Comparison of ENCODE assay signal across 12 cellular contexts in genomic region chr9:126229501-126229900, GRCh38.
DNase-seq lines count a peak whose midpoint lies in the region; ATAC-seq and TF ChIP-seq lines count a peak whose summit lies in the region.
"Had no signal": no experiment of that assay in that cellular context is flagged by ENCODE, and none has a peak within 500 bp of the region (broad histone marks: within the 10 kb centered on the region; RNA-seq: fewer than 3 reads in every experiment).

No MANE protein-coding gene starts in this region.

- intact Hi-C loops in vagina (cut with DNase I): loop anchor here (5.0 kb wide), 1 partner anchor 817 kb away; no protein-coding TSS in a partner anchor

- no peaks in the 10 kb centered on the region for H3K9me3 ChIP-seq in SK-N-SH
- no peaks in the 10 kb centered on the region for H3K9me3 ChIP-seq in HEK293 (ENCODE audit: control insufficient read depth, insufficient read depth, low read depth, low read length)
- H3K9me3 ChIP-seq in vagina: no peaks in the 10 kb centered on the region
- H3K9me3 ChIP-seq: A549, BE2C, BLaER1 had no signal

- no peak for TF ChIP-seq RAD21 in SK-N-SH (IDR thresholded peaks at IDR 0.05; ENCODE audit: low read length)

- no peaks in the 10 kb centered on the region for H3K79me2 ChIP-seq in SK-N-SH (ENCODE audit: insufficient read depth)

- TF ChIP-seq CTCF in SK-N-SH (IDR thresholded peaks at IDR 0.05) (no peak), HEK293 (tag by site-specific recombination; IDR thresholded peaks at IDR 0.05) (no peak), vagina (IDR thresholded peaks at IDR 0.05) (no peak)

- WGBS in SK-N-SH (ENCODE audit: low lambda C conversion rate): 63% methylated on average over 3 of the region's 3 CpGs

- no peak for TF ChIP-seq POLR2A in vagina (IDR thresholded peaks at IDR 0.05)

- no peaks in the 10 kb centered on the region for H3K9me2 ChIP-seq in SK-N-SH

- H4K20me1 ChIP-seq in SK-N-SH (ENCODE audit: insufficient read depth): no peaks in the 10 kb centered on the region
- H4K20me1 ChIP-seq: BLaER1 had no signal

- H3K36me3 ChIP-seq in SK-N-SH (replicated peaks in 1 of 2; ENCODE audit: control insufficient read depth in 1 of 2, insufficient read depth in 2 of 2, low read length in 1 of 2): no peaks in the 10 kb centered on the region
- no peaks in the 10 kb centered on the region for H3K36me3 ChIP-seq in HEK293 (ENCODE audit: control insufficient read depth in 2 of 2, insufficient read depth in 1 of 2, low read length in 2 of 2)
- H3K36me3 ChIP-seq in vagina: no peaks in the 10 kb centered on the region
- H3K36me3 ChIP-seq: BE2C, BLaER1 had no signal

- no peaks in the 10 kb centered on the region for H3F3A ChIP-seq in SK-N-SH (replicated peaks; ENCODE audit: insufficient read depth)

- H3K27me3 ChIP-seq in SK-N-SH (ENCODE audit: insufficient read depth): no peaks in the 10 kb centered on the region
- no peaks in the 10 kb centered on the region for H3K27me3 ChIP-seq in vagina
- H3K27me3 ChIP-seq: BE2C, BLaER1 had no signal

- no peak overlapping the region for H3K9ac ChIP-seq in SK-N-SH
- H3K9ac ChIP-seq: BLaER1 had no signal

- no peak overlapping the region for H3K4me3 ChIP-seq in SK-N-SH (ENCODE audit: low read depth in 2 of 2, low read length in 1 of 2)
- H3K4me3 ChIP-seq in HEK293 (ENCODE audit: low read depth, low read length): no peak overlapping the region
- no peak overlapping the region for H3K4me3 ChIP-seq in vagina
- H3K4me3 ChIP-seq: A549, BLaER1, GM12878 had no signal

- H3K4me1 ChIP-seq in SK-N-SH (ENCODE audit: control insufficient read depth in 1 of 2, insufficient read depth in 2 of 2, low read depth in 1 of 2, low read length in 1 of 2) (peaks cover 0 to 2% of the 10 kb centered on the region in 2 experiments; a peak in 1 of 4 replicates), HEK293 (ENCODE audit: control insufficient read depth, insufficient read depth, low read length) (no peaks in the 10 kb centered on the region), vagina (no peaks in the 10 kb centered on the region)
- H3K4me1 ChIP-seq: A549, BE2C had no signal

- no peak overlapping the region for H3K27ac ChIP-seq in SK-N-SH (ENCODE audit: low read depth in 2 of 2, low read length in 1 of 2)
- no peak overlapping the region for H3K27ac ChIP-seq in HEK293 (ENCODE audit: extremely low read depth, low read depth, low read length)
- H3K27ac ChIP-seq in vagina: no peak overlapping the region
- H3K27ac ChIP-seq: 22Rv1, A549, BLaER1 had no signal

- TF ChIP-seq EP300 in SK-N-SH (IDR thresholded peaks at IDR 0.05; ENCODE audit: borderline replicate concordance in 1 of 2, low read depth in 1 of 2, low read length in 1 of 2): no peak

- no peak overlapping the region for H3K4me2 ChIP-seq in SK-N-SH
- H3K4me2 ChIP-seq: A549 had no signal

- CTCF ChIA-PET in SK-N-SH (lab: Yijun Ruan, JAX) (interaction anchor here (0.6 to 3.2 kb wide), 16 partner anchors 12 to 822 kb away, joined by 3 to 20 read pairs (median 3); no protein-coding TSS in a partner anchor), HEK293 (lab: Yijun Ruan, JAX) (interaction anchor here (0.5 to 1.9 kb wide), 12 partner anchors 9 to 1362 kb away, joined by 3 to 5 read pairs (median 3); no protein-coding TSS in a partner anchor)

- ATAC-seq in SK-N-SH treated with all-trans-retinoic acid at 6 μM for 48 hours: no peak
- no peak for ATAC-seq in GM18867 (IDR thresholded peaks at IDR 0.05; ENCODE audit: unreplicated experiment)

- POLR2A ChIA-PET in SK-N-SH (lab: Yijun Ruan, JAX) (no interaction called here), HEK293 (lab: Yijun Ruan, JAX) (no interaction called here)

- H2AFZ ChIP-seq in SK-N-SH (ENCODE audit: low read depth): no peak overlapping the region

- DNase-seq in SK-N-SH (peak; percentile 7), islet precursor cell (peak; percentile 9), vagina (ENCODE audit: extremely low spot score in 2 of 2) (peak; percentile 13 to 72), Ammon's horn (ENCODE audit: low spot score) (no peak)

TF ChIP-seq in SK-N-SH, 30 proteins besides CTCF, POLR2A, EP300 and RAD21 (continues in another document):
- TF ChIP-seq SIN3A (IDR thresholded peaks at IDR 0.05; ENCODE audit: borderline replicate concordance, low read depth, low read length) (no peak), MXI1 (IDR thresholded peaks at IDR 0.05; ENCODE audit: low read depth, low read length) (no peak), RCOR1 (IDR thresholded peaks at IDR 0.05; ENCODE audit: low read length) (no peak), PBX3 (IDR thresholded peaks at IDR 0.05) (no peak), IRF3 (IDR thresholded peaks at IDR 0.05; ENCODE audit: low read depth, low read length) (no peak), RFX5 (IDR thresholded peaks at IDR 0.05; ENCODE audit: low read length) (no peak), POLR2AphosphoS5 (IDR thresholded peaks at IDR 0.05; ENCODE audit: low read depth, low read length) (no peak)

TF ChIP-seq in SK-N-SH treated with all-trans-retinoic acid at 6 μM for 48 hours, 23 proteins besides CTCF, POLR2A, EP300 and RAD21:
- TF ChIP-seq ZNF70 (CRISPR knock-in tag; IDR thresholded peaks at IDR 0.05) (no peak), ZFP3 (CRISPR knock-in tag; IDR thresholded peaks at IDR 0.05) (no peak), GLIS3 (CRISPR knock-in tag; IDR thresholded peaks at IDR 0.05) (no peak), TSHZ2 (CRISPR knock-in tag; IDR thresholded peaks at IDR 0.05) (no peak), ZNF8 (CRISPR knock-in tag; IDR thresholded peaks at IDR 0.05) (no peak), ZNF565 (CRISPR knock-in tag; conservative IDR thresholded peaks at IDR 0.05; ENCODE audit: low read depth) (no peak), OSR1 (CRISPR knock-in tag; IDR thresholded peaks at IDR 0.05) (no peak), ESRRG (CRISPR knock-in tag; IDR thresholded peaks at IDR 0.05) (no peak), CSDC2 (CRISPR knock-in tag; IDR thresholded peaks at IDR 0.05) (no peak), TCF4 (CRISPR knock-in tag; IDR thresholded peaks at IDR 0.05; ENCODE audit: borderline replicate concordance) (no peak), SNAI2 (CRISPR knock-in tag; IDR thresholded peaks at IDR 0.05) (no peak)

TF ChIP-seq in HEK293, 187 proteins besides CTCF, POLR2A, EP300 and RAD21:
- no peak for TF ChIP-seq ZBTB17 (tag by site-specific recombination; IDR thresholded peaks at IDR 0.05)
- TF ChIP-seq ZNF623 (tag by site-specific recombination; IDR thresholded peaks at IDR 0.05): peak; percentile 83
- TF ChIP-seq YY1 (tag by site-specific recombination; IDR thresholded peaks at IDR 0.05): no peak
- no peak for TF ChIP-seq ZBTB8A (tag by site-specific recombination; IDR thresholded peaks at IDR 0.05)
- no peak for TF ChIP-seq ZNF341 (tag by site-specific recombination; IDR thresholded peaks at IDR 0.05; ENCODE audit: low read depth)
